Comparison of ENCODE assay signal across 7 cellular contexts in genomic region chr6:24238700-24239099, GRCh38.
"Had no signal": no experiment of that assay in that cellular context is flagged by ENCODE, and none has a peak within 500 bp of the region (broad histone marks: within the 10 kb centered on the region; RNA-seq: fewer than 3 reads in every experiment).

No MANE protein-coding gene starts in this region.

- H3K4me1 Mint-ChIP-seq: GM23338 had no signal

- H3K4me3 Mint-ChIP-seq: GM23338, H9, HFFc6 had no signal

- ATAC-seq: GM23338, K562 had no signal

- H3K27ac Mint-ChIP-seq: GM23338, H9, HFFc6 had no signal

- H3K27ac ChIP-seq: HL-60 had no signal

- H3K4me3 ChIP-seq: GM23338, K562 had no signal

- DNase-seq: H9, HCEC 1CT, HFFc6, IMR-90 had no signal
